24 cellular contexts compared by ENCODE assay signal in genomic region chr17:77701996-77702395, GRCh38.
DNase-seq lines count a peak whose midpoint lies in the region; TF ChIP-seq lines count a peak whose summit lies in the region.
"Had no signal": no experiment of that assay in that cellular context is flagged by ENCODE, and none has a peak within 500 bp of the region (broad histone marks: within the 10 kb centered on the region; RNA-seq: fewer than 3 reads in every experiment).

No MANE protein-coding gene starts in this region.

- peaks cover 3% of the 10 kb centered on the region for H3K23me2 ChIP-seq in H9 (ENCODE audit: insufficient read length, low read depth, low read length, poor library complexity, severe bottlenecking)

- no peaks in the 10 kb centered on the region for H3K79me1 ChIP-seq in H9 (ENCODE audit: insufficient read depth, low read depth, low read length, poor library complexity, severe bottlenecking)

- no peak overlapping the region for H4K91ac ChIP-seq in H9 (ENCODE audit: insufficient read length, low read depth, low read length)

- no peak overlapping the region for H3K18ac ChIP-seq in H9 (ENCODE audit: insufficient read length, low read depth, low read length)

- H3K4me3 ChIP-seq in coronary artery: no peak overlapping the region
- H3K4me3 ChIP-seq: PC-9, SJCRH30 had no signal

- no peaks in the 10 kb centered on the region; the same call in 1 of the 2 replicates for H3K4me1 ChIP-seq in H9 (ENCODE audit: insufficient read depth, low read length)
- H3K4me1 ChIP-seq: SJCRH30 had no signal

- no peak overlapping the region for H3T11ph ChIP-seq in H9 (ENCODE audit: low read length)

- H2BK120ac ChIP-seq in H9 (ENCODE audit: low read depth, low read length, poor library complexity, severe bottlenecking): no peak overlapping the region

- CTCF ChIA-PET in activated CD4-positive, alpha-beta T cell treated with anti-CD3 and anti-CD28 coated beads, Interleukin-2, amount 10 ng/mL, durations not matched to agents 7 days and 5 days (lab: Charles Lee): no interaction called here

- no peak overlapping the region for H4K5ac ChIP-seq in H9 (ENCODE audit: insufficient read length, low read depth, low read length)

- H4K20me1 ChIP-seq in H9 (ENCODE audit: control insufficient read depth, insufficient read depth, insufficient read length): no peaks in the 10 kb centered on the region

- WGBS in H9 (ENCODE audit: extremely low coverage, insufficient read length, low lambda C conversion rate): no CpG with 5 or more reads among the region's 5 CpGs

- H3K4me1 Mint-ChIP-seq in activated CD4-positive, alpha-beta T cell treated with anti-CD3 and anti-CD28 coated beads, Interleukin-2, amount 10 ng/mL, durations not matched to agents 7 days and 5 days: peaks cover 1% of the 10 kb centered on the region
- H3K4me1 Mint-ChIP-seq in H9: peaks cover 27 to 30% of the 10 kb centered on the region in 2 experiments
- H3K4me1 Mint-ChIP-seq: B cell had no signal

- H3K27me3 Mint-ChIP-seq in activated CD4-positive, alpha-beta T cell treated with anti-CD3 and anti-CD28 coated beads, Interleukin-2, amount 10 ng/mL, durations not matched to agents 7 days and 5 days: peaks cover 6% of the 10 kb centered on the region
- H3K27me3 Mint-ChIP-seq in H9 (ENCODE audit: low read depth): peaks cover 63% of the 10 kb centered on the region

- no peak overlapping the region for H3K4me2 ChIP-seq in H9 (ENCODE audit: insufficient read depth, insufficient read length, low read length)
- H3K4me2 ChIP-seq: PC-9 had no signal

- 0 out of 2 replicates have a peak, but pooled peaks cover 3% of the 10 kb centered on the region for H3K27me3 ChIP-seq in H9 (ENCODE audit: insufficient read depth, low read length)

- no peak overlapping the region for H3K27ac Mint-ChIP-seq in activated CD4-positive, alpha-beta T cell treated with anti-CD3 and anti-CD28 coated beads, Interleukin-2, amount 10 ng/mL, durations not matched to agents 7 days and 5 days
- no peak overlapping the region for H3K27ac Mint-ChIP-seq in H9
- H3K27ac Mint-ChIP-seq: B cell had no signal

- TF ChIP-seq CTCF in H9 (conservative IDR thresholded peaks at IDR 0.05): no peak
- no peak for TF ChIP-seq CTCF in coronary artery (IDR thresholded peaks at IDR 0.05)

- no peak overlapping the region for H2AFZ ChIP-seq in H9 (ENCODE audit: low read length)
- H2AFZ ChIP-seq: PC-9 had no signal

- no peak overlapping the region for H2BK20ac ChIP-seq in H9 (ENCODE audit: low read depth, low read length, poor library complexity, severe bottlenecking)

- H3K4ac ChIP-seq in H9 (ENCODE audit: low read depth, low read length): no peak overlapping the region

- peaks cover 7% of the 10 kb centered on the region for H3K36me3 Mint-ChIP-seq in activated CD4-positive, alpha-beta T cell treated with anti-CD3 and anti-CD28 coated beads, Interleukin-2, amount 10 ng/mL, durations not matched to agents 7 days and 5 days (ENCODE audit: low read depth)
- H3K36me3 Mint-ChIP-seq in H9 (ENCODE audit: insufficient read depth in 1 of 3, low read depth in 3 of 3): peaks cover 24 to 51% (median 24%) of the 10 kb centered on the region in 3 experiments

- H3K27ac ChIP-seq in H9 (ENCODE audit: insufficient read length, low read depth, low read length): no peak overlapping the region
- no peak overlapping the region for H3K27ac ChIP-seq in coronary artery
- H3K27ac ChIP-seq: 22Rv1, C4-2B, PC-9, SJCRH30 had no signal

- no peak overlapping the region for H3K23ac ChIP-seq in H9 (ENCODE audit: insufficient read length, low read depth, low read length)

- H3K79me2 ChIP-seq in H9 (ENCODE audit: insufficient read depth, low read length): no peaks in the 10 kb centered on the region

- no peak overlapping the region for H2AK5ac ChIP-seq in H9 (ENCODE audit: insufficient read length, low read length)

- POLR2A ChIA-PET in activated CD4-positive, alpha-beta T cell treated with anti-CD3 and anti-CD28 coated beads, Interleukin-2, amount 10 ng/mL, durations not matched to agents 7 days and 5 days (lab: Charles Lee): no interaction called here

- H2BK15ac ChIP-seq in H9 (ENCODE audit: low read depth, low read length): no peak overlapping the region

- peaks cover 15% of the 10 kb centered on the region for H3K9me3 ChIP-seq in H9 (ENCODE audit: control insufficient read depth, low read depth, low read length)

- no peak overlapping the region for H2BK5ac ChIP-seq in H9 (ENCODE audit: insufficient read length, low read length)

- no peak overlapping the region for H3K4me3 Mint-ChIP-seq in activated CD4-positive, alpha-beta T cell treated with anti-CD3 and anti-CD28 coated beads, Interleukin-2, amount 10 ng/mL, durations not matched to agents 7 days and 5 days
- H3K4me3 Mint-ChIP-seq in H9: no peak overlapping the region
- H3K4me3 Mint-ChIP-seq: B cell had no signal

- H3K9ac ChIP-seq in H9 (ENCODE audit: extremely low read depth, insufficient read length, low read length): no peak overlapping the region

- H3K9me3 Mint-ChIP-seq in activated CD4-positive, alpha-beta T cell treated with anti-CD3 and anti-CD28 coated beads, Interleukin-2, amount 10 ng/mL, durations not matched to agents 7 days and 5 days: peaks cover 48% of the 10 kb centered on the region
- peaks cover 51 to 52% of the 10 kb centered on the region in 2 experiments for H3K9me3 Mint-ChIP-seq in H9

- peak; percentile 3 for DNase-seq in activated CD4-positive, alpha-beta T cell treated with anti-CD3 and anti-CD28 coated beads, Interleukin-2, amount 10 ng/mL, durations not matched to agents 7 days and 5 days
- no peak for DNase-seq in activated CD4-positive, alpha-beta T cell treated with anti-CD3 and anti-CD28 coated beads for 1 hour
- peak; percentile 17 for DNase-seq in H9
- DNase-seq in coronary artery (ENCODE audit: low spot score): peak; percentile 52
- DNase-seq in mesenteric fat pad (ENCODE audit: low spot score): peak; percentile 4
- no peak for DNase-seq in NCI-H2196 (lab: John Stamatoyannopoulos, UW; ENCODE audit: unreplicated experiment)
- DNase-seq in SKM-1 treated with dmso at 0.1 percent for 144 hours (lab: John Stamatoyannopoulos, UW; ENCODE audit: unreplicated experiment): no peak
- DNase-seq in effector CD4-positive, alpha-beta T cell: no peak
- DNase-seq: Calu3, DMS79 treated with DMSO at 0.1 percent for 48 hours, GF-D8, Karpas-422, NCI-H1105, NCI-H146, NCI-H1930, NCI-H2107, NCI-H446 treated with DMSO at 0.1 percent for 48 hours, NCI-H526, NCI-H82, PC-9, SJCRH30 had no signal

- no peak overlapping the region for H2BK12ac ChIP-seq in H9 (ENCODE audit: insufficient read length, low read depth, low read length)

- no peak overlapping the region for H4K8ac ChIP-seq in H9 (replicated peaks; ENCODE audit: insufficient read length, low read depth, low read length)

- H3K14ac ChIP-seq in H9 (ENCODE audit: insufficient read depth, low read length): no peak overlapping the region

- no peak overlapping the region for H3K56ac ChIP-seq in H9 (ENCODE audit: insufficient read length, low read depth, low read length)

Comparison
In these comparisons a context has a peak if more than half of its experiments do, and no peak if none do; other contexts are left out.
1. DNase-seq: peak in activated CD4-positive, alpha-beta T cell treated with anti-CD3 and anti-CD28 coated beads, Interleukin-2, amount 10 ng/mL, durations not matched to agents 7 days and 5 days (single experiment), H9 (single experiment), coronary artery (single experiment) and mesenteric fat pad (single experiment); none in activated CD4-positive, alpha-beta T cell treated with anti-CD3 and anti-CD28 coated beads for 1 hour (single experiment), NCI-H2196 (single experiment), SKM-1 treated with dmso at 0.1 percent for 144 hours (single experiment) and effector CD4-positive, alpha-beta T cell (single experiment).